22 cellular contexts compared by ENCODE assay signal in the genomic region with DNA sequence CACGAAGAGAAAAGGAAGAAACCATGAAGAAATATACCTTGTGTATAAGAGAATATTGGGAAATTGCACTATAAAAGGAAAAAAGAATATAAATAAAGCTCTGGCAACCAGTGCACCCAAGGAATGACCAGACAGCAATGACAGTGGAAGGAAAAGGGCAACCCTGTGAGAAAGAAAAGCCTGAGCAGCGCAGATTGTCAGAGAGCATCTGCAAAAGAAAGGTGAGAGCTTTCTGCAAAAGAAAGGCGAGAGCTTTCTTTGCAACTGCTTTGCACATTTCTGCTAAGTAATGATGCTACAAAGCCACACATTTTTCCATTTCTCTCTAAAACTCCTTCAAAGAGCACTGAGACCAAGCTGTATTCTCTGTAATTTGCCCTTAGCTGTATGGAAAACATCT.
DNase-seq lines count a peak whose midpoint lies in the region; ATAC-seq, FAIRE-seq and TF ChIP-seq lines count a peak whose summit lies in the region.
"Had no signal": no experiment of that assay in that cellular context is flagged by ENCODE, and none has a peak within 500 bp of the region (broad histone marks: within the 10 kb centered on the region; RNA-seq: fewer than 3 reads in every experiment).

No MANE protein-coding gene starts in this region.

- POLR2A ChIA-PET in H1 (lab: Charles Lee; ENCODE audit: partially characterized antibody): no interaction called here

- CTCF ChIA-PET in H1 (lab: Charles Lee; ENCODE audit: partially characterized antibody): interaction anchor here (0.6 to 1.0 kb wide), 5 partner anchors 16 to 255 kb away, joined by 3 to 5 read pairs (median 3); no protein-coding TSS in a partner anchor

- H4K5ac ChIP-seq in H1 (ENCODE audit: insufficient read length, low read depth, low read length): peak overlapping the region; percentile 28

- no peak for TF ChIP-seq POLR2A in H1 (IDR thresholded peaks at IDR 0.05; ENCODE audit: control extremely low read depth in 1 of 2, low read depth in 2 of 2, low read length in 2 of 2)

- H2AK5ac ChIP-seq in H1 (ENCODE audit: low read depth, low read length): no peak overlapping the region

- H4K91ac ChIP-seq in H1 (replicated peaks; ENCODE audit: insufficient read length, low read length): no peak overlapping the region

- DNase-seq in H7: peak; percentile 28
- DNase-seq in H1 (ENCODE audit: low read depth in 1 of 2, low spot score in 2 of 2): no peak
- DNase-seq in iPS-NIHi11 (ENCODE audit: low spot score): peak; percentile 23
- no peak for DNase-seq in SW480 (ENCODE audit: low spot score)
- DNase-seq: 8988T; ACHN; AML-193; BE2C; CD4-positive, alpha-beta T cell; CD8-positive, alpha-beta memory T cell; DMS 273 treated with DMSO at 0.1 percent for 48 hours; DMS79; EL; GDM1 had no signal

- H2BK15ac ChIP-seq in H1 (ENCODE audit: low read length): no peak overlapping the region

- FAIRE-seq in H1 (lab: Jason Lieb, UNC): peak; percentile 83
- FAIRE-seq: A549, D721Med, GM12878 had no signal

- H4K20me1 ChIP-seq in H1 (replicated peaks in 1 of 2; ENCODE audit: control insufficient read depth in 1 of 2, insufficient read depth in 2 of 2, low read length in 2 of 2): no peaks in the 10 kb centered on the region
- H4K20me1 ChIP-seq: BLaER1 treated with 17β-estradiol and CSF1 and Interleukin-3, amounts not matched to agents 10 nM and 100 nM had no signal

- H2AFZ ChIP-seq in H1 (ENCODE audit: low read length): no peak overlapping the region

- peak overlapping the region; percentile 76; the same call in 1 of the 2 replicates for H3K27ac ChIP-seq in HUES64 (ENCODE audit: low read depth, low read length)
- H3K27ac ChIP-seq in H1 (ENCODE audit: low read depth, low read length): 0 out of 2 replicates have a peak overlapping the region, but pooled peaks have one; percentile 7
- H3K27ac ChIP-seq: A549; BLaER1 treated with 17β-estradiol and CSF1 and Interleukin-3, amounts not matched to agents 10 nM and 100 nM had no signal

- no peaks in the 10 kb centered on the region for H3K79me1 ChIP-seq in H1 (ENCODE audit: low read depth, low read length)

- H3K4ac ChIP-seq in H1 (replicated peaks; ENCODE audit: insufficient read length, low read depth, low read length): no peak overlapping the region

- no peak overlapping the region for H2BK20ac ChIP-seq in H1 (ENCODE audit: low read length)

- TF ChIP-seq RAD21 in H1 (IDR thresholded peaks at IDR 0.05 in 1 of 2, conservative IDR thresholded peaks at IDR 0.05 in 1 of 2; ENCODE audit: low read depth in 2 of 2, low read length in 2 of 2): no peak

- H3K36me3 ChIP-seq in H7 (replicated peaks; ENCODE audit: control insufficient read depth, insufficient read depth, low read length): no peaks in the 10 kb centered on the region
- no peaks in the 10 kb centered on the region for H3K36me3 ChIP-seq in HUES64 (ENCODE audit: insufficient read depth, low read length)
- H3K36me3 ChIP-seq in H1 (ENCODE audit: control insufficient read depth in 2 of 4, insufficient read depth in 4 of 4, low read length in 3 of 4): no peaks in the 10 kb centered on the region
- H3K36me3 ChIP-seq: BE2C; BLaER1 treated with 17β-estradiol and CSF1 and Interleukin-3, amounts not matched to agents 10 nM and 100 nM had no signal

- H3K14ac ChIP-seq in H1 (ENCODE audit: insufficient read length): no peak overlapping the region

- TF ChIP-seq CTCF in H1 (IDR thresholded peaks at IDR 0.05; ENCODE audit: control extremely low read depth in 1 of 3, insufficient read depth in 1 of 3, low read depth in 1 of 3, low read length in 3 of 3): no peak

- H3K4me3 ChIP-seq in H7 (ENCODE audit: insufficient read depth, low read depth, low read length) (no peak overlapping the region), HUES64 (ENCODE audit: low read length) (no peak overlapping the region), H1 (ENCODE audit: extremely low read depth in 1 of 4, insufficient read depth in 2 of 4, low read depth in 3 of 4, low read length in 4 of 4) (no peak overlapping the region; a peak in 1 of 8 replicates)
- H3K4me3 ChIP-seq: A549; BLaER1 treated with 17β-estradiol and CSF1 and Interleukin-3, amounts not matched to agents 10 nM and 100 nM; GM12878 had no signal

- no peak for ATAC-seq in GM18517 (IDR thresholded peaks at IDR 0.05; ENCODE audit: unreplicated experiment)
- no peak for ATAC-seq in HG02678 (IDR thresholded peaks at IDR 0.05; ENCODE audit: unreplicated experiment)
- ATAC-seq: A549, GM12878, HCT116 had no signal

- H3K23me2 ChIP-seq in H1 (ENCODE audit: low read depth, low read length): no peaks in the 10 kb centered on the region; the same call in 1 of the 2 replicates

- no peak overlapping the region for H3K23ac ChIP-seq in H1 (ENCODE audit: insufficient read length)

- no peak overlapping the region for H2BK5ac ChIP-seq in H1 (ENCODE audit: low read depth, low read length)

- H3K4me1 ChIP-seq in HUES64 (ENCODE audit: insufficient read depth, low read length): peaks cover 19% of the 10 kb centered on the region
- H3K4me1 ChIP-seq in H1 (replicated peaks in 1 of 4; ENCODE audit: control insufficient read depth in 3 of 4, insufficient read depth in 4 of 4, low read length in 3 of 4): peaks cover 0 to 7% (median 2%) of the 10 kb centered on the region in 4 experiments; a peak in 3 of 7 replicates
- H3K4me1 ChIP-seq: A549; BE2C; BLaER1 treated with 17β-estradiol and CSF1 and Interleukin-3, amounts not matched to agents 10 nM and 100 nM had no signal

- H3K56ac ChIP-seq in H1 (replicated peaks; ENCODE audit: insufficient read length, low read depth, low read length): no peak overlapping the region

- no peak overlapping the region for H4K8ac ChIP-seq in H1 (ENCODE audit: extremely low read depth, insufficient read depth, low read length)

- TF ChIP-seq EP300 in H1 (IDR thresholded peaks at IDR 0.05; ENCODE audit: borderline replicate concordance in 1 of 2, low read depth in 2 of 2, low read length in 2 of 2): no peak

- H3K9ac ChIP-seq in HUES64 (ENCODE audit: low read depth, low read length) (no peak overlapping the region), H1 (replicated peaks in 1 of 4; ENCODE audit: extremely low read depth in 1 of 4, low read depth in 3 of 4, low read length in 3 of 4) (no peak overlapping the region)
- H3K9ac ChIP-seq: BLaER1 treated with 17β-estradiol and CSF1 and Interleukin-3, amounts not matched to agents 10 nM and 100 nM had no signal

- no peak overlapping the region for H2BK12ac ChIP-seq in H1 (ENCODE audit: low read depth, low read length)

- no peaks in the 10 kb centered on the region for H3K9me3 ChIP-seq in HUES64 (ENCODE audit: insufficient read depth, low read depth, low read length)
- peaks cover 0 to 7% of the 10 kb centered on the region in 2 experiments; a peak in 2 of 4 replicates for H3K9me3 ChIP-seq in H1 (ENCODE audit: insufficient read depth in 2 of 2, low read depth in 1 of 2, low read length in 1 of 2)
- H3K9me3 ChIP-seq: A549; BE2C; BLaER1 treated with 17β-estradiol and CSF1 and Interleukin-3, amounts not matched to agents 10 nM and 100 nM had no signal

- H3K18ac ChIP-seq in H1 (ENCODE audit: extremely low read depth, low read length): no peak overlapping the region

- peak overlapping the region; percentile 22 to 54; a peak in 2 of 4 replicates for H3K4me2 ChIP-seq in H1 (ENCODE audit: insufficient read depth in 1 of 2, low read depth in 2 of 2, low read length in 2 of 2)
- H3K4me2 ChIP-seq: A549; BLaER1 treated with 17β-estradiol and CSF1 and Interleukin-3, amounts not matched to agents 10 nM and 100 nM had no signal

- H3K79me2 ChIP-seq in H1 (ENCODE audit: control insufficient read depth in 1 of 2, insufficient read depth in 2 of 2, low read length in 2 of 2): no peaks in the 10 kb centered on the region

- no peaks in the 10 kb centered on the region for H3K27me3 ChIP-seq in H7 (ENCODE audit: control insufficient read depth, insufficient read depth, low read length)
- H3K27me3 ChIP-seq in HUES64 (ENCODE audit: insufficient read depth, low read length): no peaks in the 10 kb centered on the region
- no peaks in the 10 kb centered on the region for H3K27me3 ChIP-seq in H1 (replicated peaks in 1 of 4; ENCODE audit: control insufficient read depth in 3 of 4, extremely low read depth in 1 of 4, insufficient read depth in 3 of 4, low read length in 3 of 4)
- H3K27me3 ChIP-seq: BE2C; BLaER1 treated with 17β-estradiol and CSF1 and Interleukin-3, amounts not matched to agents 10 nM and 100 nM had no signal

- no peak overlapping the region for H2BK120ac ChIP-seq in H1 (replicated peaks; ENCODE audit: low read depth, low read length)

- WGBS in HUES64: 58% methylated on average over 2 of the region's 3 CpGs
- WGBS in H1 (ENCODE audit: extremely low coverage in 1 of 2, insufficient coverage in 1 of 2, insufficient read length in 1 of 2, insufficient replicate concordance in 2 of 2, low coverage in 1 of 2, low lambda C conversion rate in 2 of 2, missing lambda C conversion rate in 1 of 2), 2 experiments: 21% methylated on average over 3 of the region's 3 CpGs; no CpG with 5 or more reads in 1 of the 2 experiments

TF ChIP-seq in H1, 55 proteins besides CTCF, POLR2A, EP300 and RAD21:
- TF ChIP-seq NANOG (IDR thresholded peaks at IDR 0.05; ENCODE audit: insufficient read depth, low read depth, low read length, poor library complexity, severe bottlenecking) (no peak), RFX5 (IDR thresholded peaks at IDR 0.05; ENCODE audit: borderline replicate concordance, low read depth, low read length) (no peak), CBX5 (IDR thresholded peaks at IDR 0.05; ENCODE audit: low read depth, low read length) (no peak), ZNF274 (IDR thresholded peaks at IDR 0.05; ENCODE audit: borderline replicate concordance, extremely low read depth, low read length) (no peak), SIN3A (conservative IDR thresholded peaks at IDR 0.05 in 1 of 2, IDR thresholded peaks at IDR 0.05 in 1 of 2; ENCODE audit: low read depth in 1 of 2, low read length in 2 of 2) (no peak), YY1 (IDR thresholded peaks at IDR 0.05; ENCODE audit: low read depth, low read length) (no peak), CHD1 (IDR thresholded peaks at IDR 0.05; ENCODE audit: low read depth, low read length) (no peak), EZH2 (IDR thresholded peaks at IDR 0.05; ENCODE audit: low read depth, low read length, severe bottlenecking) (no peak)
- TF ChIP-seq, protein P1, sequence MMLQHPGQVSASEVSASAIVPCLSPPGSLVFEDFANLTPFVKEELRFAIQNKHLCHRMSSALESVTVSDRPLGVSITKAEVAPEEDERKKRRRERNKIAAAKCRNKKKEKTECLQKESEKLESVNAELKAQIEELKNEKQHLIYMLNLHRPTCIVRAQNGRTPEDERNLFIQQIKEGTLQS (IDR thresholded peaks at IDR 0.05; ENCODE audit: insufficient read depth, low read depth, low read length): no peak

Comparison
In these comparisons a context has a peak if more than half of its experiments do, and no peak if none do; other contexts are left out.
1. DNase-seq: peak in H7 (single experiment) and iPS-NIHi11 (single experiment); none in H1 (0 of 2) and SW480 (single experiment).